In genomic region chr5:36153299-36153677, GRCh38 we compare ENCODE assay signal across 11 cellular contexts. TPM values are rescaled to one million over a fixed set of nuclear protein-coding genes. Genes with fewer than 3 reads are reported as not detected.
DNase-seq lines count a peak whose midpoint lies in the region; ATAC-seq, FAIRE-seq and TF ChIP-seq lines count a peak whose summit lies in the region.
"Had no signal": no experiment of that assay in that cellular context is flagged by ENCODE, and none has a peak within 500 bp of the region (broad histone marks: within the 10 kb centered on the region; RNA-seq: fewer than 3 reads in every experiment).

No MANE protein-coding gene starts in this region.

- peaks cover 24 to 26% of the 10 kb centered on the region in 2 experiments for H3K36me3 ChIP-seq in SK-N-SH (replicated peaks in 1 of 2; ENCODE audit: control insufficient read depth in 1 of 2, insufficient read depth in 2 of 2, low read length in 1 of 2)
- peaks cover 9% of the 10 kb centered on the region for H3K36me3 ChIP-seq in Panc1 (ENCODE audit: control insufficient read depth, insufficient read depth, low read length)
- H3K36me3 ChIP-seq in endothelial cell of umbilical vein (ENCODE audit: control insufficient read depth in 2 of 2, extremely low read depth in 1 of 2, insufficient read depth in 2 of 2, low read length in 2 of 2): no peaks in the 10 kb centered on the region

- BruUV-seq in Panc1 (replicated peaks; lab: Mats Ljungman, UMichigan): no TSS peak
- BruUV-seq in endothelial cell of umbilical vein (replicated peaks; lab: Mats Ljungman, UMichigan): no TSS peak

- TF ChIP-seq CTCF in SK-N-SH (IDR thresholded peaks at IDR 0.05): no peak
- TF ChIP-seq CTCF in Panc1 (IDR thresholded peaks at IDR 0.05): no peak
- TF ChIP-seq CTCF in endothelial cell of umbilical vein (IDR thresholded peaks at IDR 0.05; ENCODE audit: extremely low read depth in 1 of 2, insufficient read depth in 1 of 2, low read depth in 1 of 2, low read length in 2 of 2): no peak
- TF ChIP-seq CTCF in retinal pigment epithelial cell (conservative IDR thresholded peaks at IDR 0.05; ENCODE audit: low read depth, low read length): no peak

- H3K4me1 ChIP-seq in SK-N-SH (ENCODE audit: control insufficient read depth in 1 of 2, insufficient read depth in 2 of 2, low read depth in 1 of 2, low read length in 1 of 2) (peaks cover 31 to 44% of the 10 kb centered on the region in 2 experiments), Panc1 (ENCODE audit: control insufficient read depth, insufficient read depth, low read length) (peaks cover 10% of the 10 kb centered on the region; the same call in 1 of the 2 replicates), endothelial cell of umbilical vein (ENCODE audit: control insufficient read depth, extremely low read depth, insufficient read depth, low read length) (peaks cover 19% of the 10 kb centered on the region)

- peak overlapping the region in 1 of 2 experiments; percentile 99; a peak in 3 of 4 replicates for H3K4me3 ChIP-seq in SK-N-SH (ENCODE audit: low read depth in 2 of 2, low read length in 1 of 2)
- peak overlapping the region; percentile 16 to 97; a peak in 3 of 4 replicates for H3K4me3 ChIP-seq in Panc1 (ENCODE audit: low read depth in 2 of 2, low read length in 2 of 2)
- H3K4me3 ChIP-seq in endothelial cell of umbilical vein (replicated peaks in 1 of 3; ENCODE audit: insufficient read depth in 1 of 3, low read depth in 1 of 3, low read length in 3 of 3): peak overlapping the region in 1 of 3 experiments; percentile 84
- H3K4me3 ChIP-seq in retinal pigment epithelial cell (ENCODE audit: low read length): peak overlapping the region; percentile 91

- no peak for FAIRE-seq in endothelial cell of umbilical vein (lab: Jason Lieb, UNC)
- FAIRE-seq: GM18507 had no signal

- TF ChIP-seq EP300 in SK-N-SH (IDR thresholded peaks at IDR 0.05; ENCODE audit: borderline replicate concordance in 1 of 2, low read depth in 1 of 2, low read length in 1 of 2): no peak

- CTCF ChIA-PET in SK-N-SH (lab: Yijun Ruan, JAX): interaction anchor here (1.2 to 4.3 kb wide), 4 partner anchors 16 to 89 kb away, joined by 3 to 21 read pairs (median 12); partner anchors contain the start of gene NADK2
- CTCF ChIA-PET in Panc1 (lab: Charles Lee): no interaction called here
- CTCF ChIA-PET in endothelial cell of umbilical vein (lab: Charles Lee): interaction anchor here (0.9 to 4.7 kb wide), 4 partner anchors 8 to 88 kb away, joined by 4 to 30 read pairs (median 18); partner anchors contain the start of gene NADK2

- H3F3A ChIP-seq in SK-N-SH (replicated peaks; ENCODE audit: insufficient read depth): no peaks in the 10 kb centered on the region

- H3K4me2 ChIP-seq in SK-N-SH (peak overlapping the region; percentile 96), endothelial cell of umbilical vein (ENCODE audit: insufficient read depth, low read length) (peak overlapping the region; percentile 70)

- POLR2A ChIA-PET in SK-N-SH (lab: Yijun Ruan, JAX) (interaction anchor here (0.6 kb wide), 1 partner anchor 124 kb away, joined by 3 read pairs; no protein-coding TSS in a partner anchor), Panc1 (lab: Charles Lee) (no interaction called here), endothelial cell of umbilical vein (lab: Charles Lee) (no interaction called here)

- WGBS in SK-N-SH (ENCODE audit: low lambda C conversion rate): 61% methylated on average over 7 of the region's 7 CpGs

- intact Hi-C loops in Panc1 (cut with micrococcal nuclease; ENCODE audit: unreplicated experiment): no loop called here
- intact Hi-C loops in endothelial cell of umbilical vein (cut with micrococcal nuclease): loop anchor here (2.0 to 5.0 kb wide), 2 partner anchors 24 to 724 kb away; partner anchors contain the start of gene NIPBL

- peaks cover 64% of the 10 kb centered on the region for H3K79me2 ChIP-seq in SK-N-SH (ENCODE audit: insufficient read depth)
- H3K79me2 ChIP-seq in endothelial cell of umbilical vein (ENCODE audit: control insufficient read depth, insufficient read depth, low read length): peaks cover 26% of the 10 kb centered on the region

- dilution Hi-C loops in endothelial cell of umbilical vein (cut with MboI; ENCODE audit: extremely low pct_ligation_motif_present, low sequenced_read_pairs): no loop called here

- no peak for TF ChIP-seq POLR2A in endothelial cell of umbilical vein (IDR thresholded peaks at IDR 0.05; ENCODE audit: low read depth, low read length)

- no peaks in the 10 kb centered on the region for H3K9me3 ChIP-seq in SK-N-SH
- no peaks in the 10 kb centered on the region for H3K9me3 ChIP-seq in Panc1 (ENCODE audit: control insufficient read depth, insufficient read depth, low read depth, low read length)
- no peaks in the 10 kb centered on the region for H3K9me3 ChIP-seq in endothelial cell of umbilical vein (replicated peaks; ENCODE audit: control insufficient read depth, insufficient read depth, low read length)

- no peaks in the 10 kb centered on the region for H3K9me2 ChIP-seq in SK-N-SH

- H3K27ac ChIP-seq in SK-N-SH (ENCODE audit: low read depth in 2 of 2, low read length in 1 of 2) (peak overlapping the region in 1 of 2 experiments; percentile 40; a peak in 1 of 4 replicates), Panc1 (ENCODE audit: low read length) (no peak overlapping the region), endothelial cell of umbilical vein (ENCODE audit: insufficient read depth, low read depth, low read length) (no peak overlapping the region)

- ATAC-seq in SK-N-SH treated with all-trans-retinoic acid at 6 μM for 48 hours (no peak), Panc1 (no peak)

- no peak for DNase-seq in SK-N-SH
- DNase-seq in Panc1 (ENCODE audit: low read depth, low spot score): no peak
- no peak for DNase-seq in endothelial cell of umbilical vein (ENCODE audit: low read depth, low spot score)
- no peak for DNase-seq in retinal pigment epithelial cell (ENCODE audit: low read depth)
- DNase-seq in pons (ENCODE audit: low spot score): no peak
- no peak for DNase-seq in MV-4-11 (lab: John Stamatoyannopoulos, UW)
- no peak for DNase-seq in T-helper 9 cell
- DNase-seq: effector CD4-positive, alpha-beta T cell; NCI-H1930 had no signal

- in situ Hi-C loops in Panc1 (cut with HindIII; ENCODE audit: low pct_unique_long_range_greater_than_20kb, low sequenced_read_pairs): no loop called here

- no peaks in the 10 kb centered on the region for H3K9me1 ChIP-seq in endothelial cell of umbilical vein (replicated peaks; ENCODE audit: control insufficient read depth, extremely low read depth, insufficient read depth, low read length)

- peak overlapping the region; percentile 79; the same call in 1 of the 2 replicates for H3K9ac ChIP-seq in SK-N-SH
- H3K9ac ChIP-seq in endothelial cell of umbilical vein (replicated peaks; ENCODE audit: extremely low read depth, insufficient read depth, low read length): peak overlapping the region; percentile 38

- H4K20me1 ChIP-seq in SK-N-SH (ENCODE audit: insufficient read depth): no peaks in the 10 kb centered on the region
- no peaks in the 10 kb centered on the region for H4K20me1 ChIP-seq in endothelial cell of umbilical vein (replicated peaks; ENCODE audit: control insufficient read depth, extremely low read depth, insufficient read depth, low read length)

- no peak overlapping the region for H2AFZ ChIP-seq in SK-N-SH (ENCODE audit: low read depth)
- no peak overlapping the region for H2AFZ ChIP-seq in endothelial cell of umbilical vein (ENCODE audit: low read depth, low read length)

- TF ChIP-seq RAD21 in SK-N-SH (IDR thresholded peaks at IDR 0.05; ENCODE audit: low read length): no peak

- H3K27me3 ChIP-seq in SK-N-SH (ENCODE audit: insufficient read depth) (no peaks in the 10 kb centered on the region), Panc1 (ENCODE audit: control insufficient read depth, insufficient read depth, low read length) (no peaks in the 10 kb centered on the region), endothelial cell of umbilical vein (ENCODE audit: control insufficient read depth in 2 of 2, insufficient read depth in 2 of 2, low read length in 2 of 2) (no peaks in the 10 kb centered on the region)

TF ChIP-seq in SK-N-SH, 30 proteins besides CTCF, POLR2A, EP300 and RAD21 (continues in another document):
- TF ChIP-seq YY1 (IDR thresholded peaks at IDR 0.05; ENCODE audit: low read depth): no peak
- no peak for TF ChIP-seq TAF1 (IDR thresholded peaks at IDR 0.05; ENCODE audit: borderline replicate concordance, low read depth, low read length)

TF ChIP-seq in SK-N-SH treated with all-trans-retinoic acid at 6 μM for 48 hours, 23 proteins besides CTCF, POLR2A, EP300 and RAD21 (continues in another document):
- TF ChIP-seq SNAI2 (CRISPR knock-in tag; IDR thresholded peaks at IDR 0.05) (no peak), ESRRG (CRISPR knock-in tag; IDR thresholded peaks at IDR 0.05) (no peak)

TF ChIP-seq in endothelial cell of umbilical vein, 7 proteins besides CTCF, POLR2A, EP300 and RAD21 (continues in another document):
- no peak for TF ChIP-seq MYC (IDR thresholded peaks at IDR 0.05; ENCODE audit: low read depth, low read length)

RNA-seq across cellular contexts. Expression of gene SKP2, which starts 1.4 kb away (rescaled TPM):
- 12.4 and 14.8 TPM in 2 replicates for polyA plus RNA-seq in SK-N-SH (2012; rRNA removed)
- polyA plus RNA-seq in SK-N-SH (2012; cell fraction: cytosol; rRNA removed): 17.1 and 18.9 TPM in 2 replicates
- polyA plus RNA-seq in SK-N-SH (2012; cell fraction: nucleus; rRNA removed): 15.4 and 15.7 TPM in 2 replicates
- total RNA-seq in Panc1 (2021; ENCODE audit: unreplicated experiment): 21.5 TPM
- polyA plus RNA-seq in Panc1 (2012; ENCODE audit: insufficient read length): 14.6 TPM
- 40.9 and 42.0 TPM in 2 replicates for total RNA-seq in endothelial cell of umbilical vein
- 9.8 and 12.5 TPM in 2 replicates for polyA plus RNA-seq in endothelial cell of umbilical vein
- polyA plus RNA-seq in endothelial cell of umbilical vein (2011; cell fraction: cytosol; rRNA removed): 14.9 and 16.5 TPM in 2 replicates
- polyA plus RNA-seq in endothelial cell of umbilical vein (2011; cell fraction: nucleus; rRNA removed): 16.6 and 18.6 TPM in 2 replicates
- polyA plus RNA-seq in endothelial cell of umbilical vein (2012): 10.9 and 20.5 TPM in 2 replicates
- polyA minus RNA-seq in endothelial cell of umbilical vein: 44.6 and 50.7 TPM in 2 replicates
- polyA minus RNA-seq in endothelial cell of umbilical vein (2011; cell fraction: cytosol; rRNA and poly(A)+ RNA removed): 74.6 TPM
- 18.6 and 25.1 TPM in 2 replicates for polyA minus RNA-seq in endothelial cell of umbilical vein (2011; cell fraction: nucleus; rRNA and poly(A)+ RNA removed)

RNA-seq across cellular contexts. Expression of gene LMBRD2, which starts 1.6 kb away (rescaled TPM):
- polyA plus RNA-seq in SK-N-SH (2012; rRNA removed) (1.6 and 2.2 TPM in 2 replicates), endothelial cell of umbilical vein (1.0 and 1.2 TPM in 2 replicates)
- polyA plus RNA-seq in SK-N-SH (2012; cell fraction: cytosol; rRNA removed): 2.4 and 2.9 TPM in 2 replicates
- 1.9 and 3.8 TPM in 2 replicates for polyA plus RNA-seq in SK-N-SH (2012; cell fraction: nucleus; rRNA removed)
- total RNA-seq in Panc1 (2021; ENCODE audit: unreplicated experiment) (7.1 TPM), endothelial cell of umbilical vein (5.2 and 6.6 TPM in 2 replicates)
- 2.0 TPM for polyA plus RNA-seq in Panc1 (2012; ENCODE audit: insufficient read length)
- 0.93 and 1.1 TPM in 2 replicates for polyA plus RNA-seq in endothelial cell of umbilical vein (2011; cell fraction: cytosol; rRNA removed)
- polyA plus RNA-seq in endothelial cell of umbilical vein (2011; cell fraction: nucleus; rRNA removed): 3.7 and 5.7 TPM in 2 replicates
- 2.2 and 3.5 TPM in 2 replicates for polyA plus RNA-seq in endothelial cell of umbilical vein (2012)
- polyA minus RNA-seq in endothelial cell of umbilical vein: 6.1 and 7.1 TPM in 2 replicates
- polyA minus RNA-seq in endothelial cell of umbilical vein (2011; cell fraction: cytosol; rRNA and poly(A)+ RNA removed): 8.4 TPM
- 6.1 and 9.2 TPM in 2 replicates for polyA minus RNA-seq in endothelial cell of umbilical vein (2011; cell fraction: nucleus; rRNA and poly(A)+ RNA removed)
